In the genomic region with DNA sequence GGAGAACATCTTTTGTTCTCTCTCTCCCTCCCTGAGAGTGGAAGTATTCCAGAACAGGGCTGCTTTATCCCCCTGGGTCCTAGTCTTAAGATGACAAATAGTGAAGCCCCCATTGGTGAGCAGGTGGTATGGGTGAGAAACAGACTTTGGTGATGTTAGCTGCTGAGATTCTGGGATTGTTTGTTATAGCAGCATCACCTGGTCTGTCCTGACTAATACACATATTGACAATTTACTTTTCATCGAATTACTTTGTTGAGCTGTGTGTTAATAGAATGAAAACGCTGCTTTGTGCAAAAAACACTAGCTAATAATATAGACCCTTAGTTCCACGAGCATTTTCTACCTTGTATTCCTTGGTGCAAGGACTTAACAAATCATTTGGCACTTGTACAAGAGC, we compare ENCODE assay signal across 11 cellular contexts.
"Had no signal": no experiment of that assay in that cellular context is flagged by ENCODE, and none has a peak within 500 bp of the region (broad histone marks: within the 10 kb centered on the region; RNA-seq: fewer than 3 reads in every experiment).

No MANE protein-coding gene starts in this region.

- H3K9ac ChIP-seq: GM23248 had no signal

- H3K4me3 ChIP-seq: GM23248, GM23338, HAP-1 had no signal

- H3K4me1 Mint-ChIP-seq: GM23338, H9 had no signal

- FAIRE-seq: H1, H54 had no signal

- ATAC-seq: GM23338, HCT116 had no signal

- H3K4me1 ChIP-seq: HAP-1 had no signal

- H3K4me3 Mint-ChIP-seq: GM23338, H9, HFFc6 had no signal

- H3K27ac Mint-ChIP-seq: GM23338, H9, HFFc6 had no signal

- H3K4me2 ChIP-seq: GM23338 had no signal

- H3K9me3 ChIP-seq: HAP-1 had no signal

- H3K36me3 ChIP-seq: HAP-1 had no signal

- H2AFZ ChIP-seq: GM23248, GM23338 had no signal

- H3K27ac ChIP-seq: GM23248 had no signal

- DNase-seq: GM23248, GOT3, H7, H9, HCEC 1CT, HFFc6 had no signal
